In genomic region chr7:16657656-16658279, GRCh38 we compare ENCODE assay signal across 1 cellular context.
TF ChIP-seq lines count a peak whose summit lies in the region.

No MANE protein-coding gene starts in this region.

TF ChIP-seq in K562, 482 proteins besides CTCF, POLR2A, EP300 and RAD21 (continued from another document and continues in another):
- TF ChIP-seq ZNF280B (CRISPR knock-in tag; IDR thresholded peaks at IDR 0.05) (no peak), BMI1 (IDR thresholded peaks at IDR 0.05; ENCODE audit: low read length) (no peak), CEBPG (CRISPR knock-in tag; IDR thresholded peaks at IDR 0.05) (no peak), CEBPG (tag; conservative IDR thresholded peaks at IDR 0.05 in 1 of 2, IDR thresholded peaks at IDR 0.05 in 1 of 2) (peak in 1 of 2 experiments; percentile 11; a peak in 3 of 4 replicates), E2F6 (IDR thresholded peaks at IDR 0.05; ENCODE audit: borderline replicate concordance in 1 of 2, extremely low read depth in 1 of 2, insufficient read depth in 1 of 2, insufficient read length in 1 of 2, low read depth in 1 of 2, low read length in 1 of 2, poor library complexity in 1 of 2, severe bottlenecking in 1 of 2) (no peak), DACH1 (IDR thresholded peaks at IDR 0.05; ENCODE audit: partially characterized antibody) (no peak), CC2D1A (IDR thresholded peaks at IDR 0.05) (peak; percentile 73), ZNF695 (CRISPR knock-in tag; IDR thresholded peaks at IDR 0.05) (no peak), ZC3H8 (IDR thresholded peaks at IDR 0.05) (no peak), ETS1 (conservative IDR thresholded peaks at IDR 0.05; ENCODE audit: control insufficient read depth, low read depth, low read length) (no peak), CEBPZ (IDR thresholded peaks at IDR 0.05; ENCODE audit: borderline replicate concordance, low read depth, low read length) (no peak), POLR2G (IDR thresholded peaks at IDR 0.05; ENCODE audit: low read depth, low read length) (no peak), MECOM (CRISPR knock-in tag; IDR thresholded peaks at IDR 0.05) (no peak; the same call in 1 of the 2 replicates), PHB (CRISPR knock-in tag; IDR thresholded peaks at IDR 0.05) (no peak), ZNF146 (CRISPR knock-in tag; IDR thresholded peaks at IDR 0.05; ENCODE audit: unreplicated experiment) (no peak), HDAC1 (IDR thresholded peaks at IDR 0.05) (peak in 1 of 2 experiments; percentile 64; a peak in 1 of 4 replicates), SLC30A9 (CRISPR knock-in tag; IDR thresholded peaks at IDR 0.05) (no peak), ARID3B (CRISPR knock-in tag; IDR thresholded peaks at IDR 0.05; ENCODE audit: borderline replicate concordance) (no peak), HDGF (IDR thresholded peaks at IDR 0.05) (no peak; the same call in 1 of the 2 replicates), NR4A1 (CRISPR knock-in tag; IDR thresholded peaks at IDR 0.05) (no peak), NR4A1 (tag; IDR thresholded peaks at IDR 0.05) (no peak), XRCC4 (IDR thresholded peaks at IDR 0.05; ENCODE audit: extremely low read depth, insufficient read depth, insufficient read length) (no peak), RNF2 (IDR thresholded peaks at IDR 0.05) (peak; percentile 84), ZNF134 (CRISPR knock-in tag; conservative IDR thresholded peaks at IDR 0.05) (no peak), ZNF398 (CRISPR knock-in tag; IDR thresholded peaks at IDR 0.05) (no peak), HES1 (IDR thresholded peaks at IDR 0.05; ENCODE audit: low read depth) (no peak), SIRT6 (IDR thresholded peaks at IDR 0.05; ENCODE audit: low read depth, low read length) (no peak), SRSF7 (optimal IDR thresholded peaks at IDR 0.05; ENCODE audit: low read depth, low read length) (no peak), MTF1 (CRISPR knock-in tag; IDR thresholded peaks at IDR 0.05; ENCODE audit: borderline replicate concordance) (no peak), CREB3 (tag; conservative IDR thresholded peaks at IDR 0.05; ENCODE audit: low read depth) (0 out of 2 replicates have a peak, but pooled peaks have one; percentile 49), BCOR (IDR thresholded peaks at IDR 0.05) (peak; percentile 13; the same call in 1 of the 2 replicates), TCFL5 (CRISPR knock-in tag; conservative IDR thresholded peaks at IDR 0.05) (no peak), TEAD1 (CRISPR knock-in tag; IDR thresholded peaks at IDR 0.05) (peak; percentile 88 to 97), PHF20 (IDR thresholded peaks at IDR 0.05; ENCODE audit: partially characterized antibody) (no peak), ZNF121 (CRISPR knock-in tag; conservative IDR thresholded peaks at IDR 0.05) (no peak), NFYB (IDR thresholded peaks at IDR 0.05; ENCODE audit: extremely low read depth, insufficient read length) (no peak), ZNF263 (CRISPR knock-in tag; IDR thresholded peaks at IDR 0.05; ENCODE audit: borderline replicate concordance) (no peak), AFF1 (IDR thresholded peaks at IDR 0.05; ENCODE audit: low read depth in 1 of 2, partially characterized antibody in 2 of 2) (peak in 1 of 2 experiments; percentile 71), SIN3A (IDR thresholded peaks at IDR 0.05; ENCODE audit: borderline replicate concordance in 2 of 2, control insufficient read depth in 1 of 2, low read depth in 2 of 2, low read length in 2 of 2) (no peak), STAG1 (CRISPR knock-in tag; IDR thresholded peaks at IDR 0.05; ENCODE audit: borderline replicate concordance) (no peak), ZNF12 (CRISPR knock-in tag; IDR thresholded peaks at IDR 0.05) (no peak), ZNF707 (CRISPR knock-in tag; conservative IDR thresholded peaks at IDR 0.05) (no peak), KDM1A (IDR thresholded peaks at IDR 0.05) (peak; percentile 70 to 83), RHOXF2B (CRISPR knock-in tag; conservative IDR thresholded peaks at IDR 0.05) (no peak), BACH1 (tag; IDR thresholded peaks at IDR 0.05) (peak; percentile 61; the same call in 1 of the 2 replicates), POLR2H (tag; IDR thresholded peaks at IDR 0.05; ENCODE audit: low read depth) (0 out of 2 replicates have a peak, but pooled peaks have one; percentile 43), EZH2 (IDR thresholded peaks at IDR 0.05; ENCODE audit: borderline replicate concordance, low read depth, low read length) (no peak), ZNF175 (CRISPR knock-in tag; IDR thresholded peaks at IDR 0.05; ENCODE audit: low read depth) (peak; percentile 66; the same call in 1 of the 2 replicates), CAMTA2 (CRISPR knock-in tag; conservative IDR thresholded peaks at IDR 0.05) (no peak), CBX2 (IDR thresholded peaks at IDR 0.05; ENCODE audit: insufficient read depth, low read length, poor library complexity, severe bottlenecking) (no peak)
